8 cellular contexts compared by ENCODE assay signal in the genomic region with DNA sequence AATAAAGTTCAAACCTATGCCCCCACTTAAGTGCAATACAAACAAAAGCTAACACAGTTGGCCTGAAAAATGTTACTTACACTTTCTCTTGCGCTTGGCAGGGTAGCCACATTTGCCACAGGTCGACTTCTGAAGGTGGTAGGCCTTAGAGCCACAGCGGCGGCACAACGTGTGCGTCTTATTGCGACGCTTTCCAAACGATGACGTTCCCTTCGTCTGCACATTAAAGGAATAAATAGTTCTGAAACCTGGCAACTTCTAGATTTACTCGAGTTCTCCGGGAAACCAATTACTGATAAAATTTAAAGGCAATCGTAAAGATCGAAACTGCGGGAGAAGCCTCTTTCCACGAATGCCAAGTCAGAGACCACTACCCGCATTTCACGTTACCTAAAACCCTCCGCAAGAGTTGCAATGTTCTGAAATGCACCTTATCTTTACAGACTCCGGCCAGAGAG. TPM values are rescaled to one million over a fixed set of nuclear protein-coding genes. Genes with fewer than 3 reads are reported as not detected.
DNase-seq lines count a peak whose midpoint lies in the region; ATAC-seq and TF ChIP-seq lines count a peak whose summit lies in the region.

No MANE protein-coding gene starts in this region.

- DNase-seq in NCI-H1105 (lab: John Stamatoyannopoulos, UW) (peak; percentile 2), sigmoid colon (no peak), inferior parietal cortex (ENCODE audit: extremely low spot score) (no peak), NCI-H446 treated with DMSO at 0.1 percent for 48 hours (lab: John Stamatoyannopoulos, UW) (no peak)
- peak; percentile 24 for DNase-seq in activated effector memory CD4-positive, alpha-beta T cell treated with Interleukin-2 at 50 U/mL for 16 hours

- 0 to 1% methylated on average over 21 of the region's 21 CpGs for WGBS in gastroesophageal sphincter (ENCODE audit: low coverage in 1 of 2), 2 donors
- WGBS in sigmoid colon, 2 donors: 0% methylated on average over 21 of the region's 21 CpGs

- peaks cover 48% of the 10 kb centered on the region for H3K4me1 ChIP-seq in DOHH2 (ENCODE audit: control insufficient read depth, low read length)
- peaks cover 0 to 36% (median 5%) of the 10 kb centered on the region in 3 donors for H3K4me1 ChIP-seq in gastroesophageal sphincter
- peaks cover 0 to 34% (median 16%) of the 10 kb centered on the region in 4 donors for H3K4me1 ChIP-seq in sigmoid colon

- H3K4me3 ChIP-seq in DOHH2 (ENCODE audit: low read length): peak overlapping the region; percentile 97
- peak overlapping the region; percentile 63 to 65 for H3K4me3 ChIP-seq in gastroesophageal sphincter
- peak overlapping the region; percentile 50 to 75 (median 58) for H3K4me3 ChIP-seq in sigmoid colon

- intact Hi-C loops in sigmoid colon (cut with DNase I): loop anchor here (2.0 to 10.0 kb wide), 2 partner anchors 80 to 1090 kb away; a partner anchor contains a TSS

- no peak for TF ChIP-seq POLR2A in gastroesophageal sphincter (IDR thresholded peaks at IDR 0.05)
- TF ChIP-seq POLR2A in sigmoid colon (IDR thresholded peaks at IDR 0.05): no peak

- H3K27me3 ChIP-seq in DOHH2 (ENCODE audit: control insufficient read depth, low read length) (0 out of 2 replicates have a peak, but pooled peaks cover 2% of the 10 kb centered on the region), gastroesophageal sphincter (no peaks in the 10 kb centered on the region), sigmoid colon (no peaks in the 10 kb centered on the region)

- TF ChIP-seq CTCF in DOHH2 (IDR thresholded peaks at IDR 0.05; ENCODE audit: low read depth, low read length, poor library complexity, severe bottlenecking) (no peak), gastroesophageal sphincter (IDR thresholded peaks at IDR 0.05) (no peak), sigmoid colon (IDR thresholded peaks at IDR 0.05) (no peak)

- TF ChIP-seq EP300 in gastroesophageal sphincter (IDR thresholded peaks at IDR 0.05): no peak
- TF ChIP-seq EP300 in sigmoid colon (IDR thresholded peaks at IDR 0.05): no peak

- H3K27ac ChIP-seq in DOHH2 (ENCODE audit: low read depth, low read length) (peak overlapping the region; percentile 87), gastroesophageal sphincter (peak overlapping the region; percentile 70 to 96 (median 96)), sigmoid colon (peak overlapping the region; percentile 88 to 97 (median 95))

- H3K9me3 ChIP-seq in DOHH2 (ENCODE audit: control insufficient read depth, insufficient read depth, low read length) (no peaks in the 10 kb centered on the region), gastroesophageal sphincter (no peaks in the 10 kb centered on the region), sigmoid colon (no peaks in the 10 kb centered on the region)

- peak overlapping the region; percentile 91 for H3K4me2 ChIP-seq in DOHH2 (ENCODE audit: low read length)

- peaks cover 60% of the 10 kb centered on the region for H3F3A ChIP-seq in DOHH2 (ENCODE audit: control insufficient read depth, insufficient read depth)

- H3K9me2 ChIP-seq in DOHH2 (replicated peaks; ENCODE audit: control insufficient read depth, low read length): no peaks in the 10 kb centered on the region

- ATAC-seq in gastroesophageal sphincter: no peak
- no peak for ATAC-seq in GM18517 (IDR thresholded peaks at IDR 0.05; ENCODE audit: unreplicated experiment)

- H3K36me3 ChIP-seq in DOHH2 (ENCODE audit: control insufficient read depth, low read length): peaks cover 56% of the 10 kb centered on the region
- H3K36me3 ChIP-seq in gastroesophageal sphincter: peaks cover 0 to 46% of the 10 kb centered on the region in 2 donors
- H3K36me3 ChIP-seq in sigmoid colon: peaks cover 0 to 45% (median 38%) of the 10 kb centered on the region in 4 donors

- H4K20me1 ChIP-seq in DOHH2 (ENCODE audit: control insufficient read depth, insufficient read depth, low read depth, low read length): peaks cover 43% of the 10 kb centered on the region

- H3K79me2 ChIP-seq in DOHH2 (ENCODE audit: control insufficient read depth, low read length): peaks cover 61% of the 10 kb centered on the region

RNA-seq across cellular contexts. Expression of a gene that starts 0.6 kb away (rescaled TPM):
- total RNA-seq in gastroesophageal sphincter (100 to 1,000 TPM in 2 of 4 donors, 10 to 100 TPM in 2; 64.0 to 132 (median 91.4) TPM), sigmoid colon (100 to 1,000 TPM; 120 to 170 (median 149) TPM)
- polyA plus RNA-seq in sigmoid colon: 1,000 to 10,000 TPM; 1,182 to 2,184 (median 1,251) TPM

RNA-seq across cellular contexts. Expression of a gene that starts 6.7 kb away (rescaled TPM):
- 10 to 100 TPM in 1 of 4 donors, 1 to 10 TPM in 3; 4.8 to 13.6 (median 8.5) TPM for total RNA-seq in gastroesophageal sphincter
- total RNA-seq in sigmoid colon: 10 to 100 TPM in 2 of 4 donors, 1 to 10 TPM in 2; 4.1 to 12.2 (median 9.4) TPM
- 1 to 10 TPM; 1.4 to 4.8 (median 2.8) TPM for polyA plus RNA-seq in sigmoid colon

RNA-seq across cellular contexts. Expression of a gene that starts 36.2 kb away (rescaled TPM):
- total RNA-seq in gastroesophageal sphincter: 100 to 1,000 TPM in 2 of 4 donors, 10 to 100 TPM in 2; 66.5 to 113 (median 97.9) TPM
- total RNA-seq in sigmoid colon: 10 to 100 TPM; 63.4 to 98.4 (median 86.7) TPM
- polyA plus RNA-seq in sigmoid colon: 10 to 100 TPM; 27.0 to 34.4 (median 29.3) TPM

Comparison
In these comparisons a context has a peak if more than half of its experiments do, and no peak if none do; other contexts are left out.
1. DNase-seq: peak in NCI-H1105 (single experiment) and activated effector memory CD4-positive, alpha-beta T cell treated with Interleukin-2 at 50 U/mL for 16 hours (single experiment); none in sigmoid colon (single experiment), inferior parietal cortex (single experiment) and NCI-H446 treated with DMSO at 0.1 percent for 48 hours (single experiment).
2. Peak in every context shown above with its lines, with median percentiles within 50 percentile points of each other: H3K27ac ChIP-seq and H3K4me3 ChIP-seq.